1 cellular context compared by ENCODE assay signal in genomic region chr17:61989509-61989908, GRCh38.
TF ChIP-seq lines count a peak whose summit lies in the region.

No MANE protein-coding gene starts in this region.

TF ChIP-seq in HEK293, 187 proteins besides CTCF, POLR2A, EP300 and RAD21 (continued from another document):
- TF ChIP-seq ZBTB44 (tag by site-specific recombination; IDR thresholded peaks at IDR 0.05) (no peak), ZNF423 (tag by site-specific recombination; IDR thresholded peaks at IDR 0.05) (no peak), ZNF24 (tag by site-specific recombination; IDR thresholded peaks at IDR 0.05) (no peak), ZFP69B (tag by site-specific recombination; IDR thresholded peaks at IDR 0.05) (no peak), ZNF433 (tag by site-specific recombination; IDR thresholded peaks at IDR 0.05; ENCODE audit: low read depth) (no peak), RBAK (tag by site-specific recombination; IDR thresholded peaks at IDR 0.05) (no peak), ZNF121 (tag by site-specific recombination; IDR thresholded peaks at IDR 0.05) (peak; percentile 60; the same call in 1 of the 2 replicates)
